8 cellular contexts compared by ENCODE assay signal in the genomic region with DNA sequence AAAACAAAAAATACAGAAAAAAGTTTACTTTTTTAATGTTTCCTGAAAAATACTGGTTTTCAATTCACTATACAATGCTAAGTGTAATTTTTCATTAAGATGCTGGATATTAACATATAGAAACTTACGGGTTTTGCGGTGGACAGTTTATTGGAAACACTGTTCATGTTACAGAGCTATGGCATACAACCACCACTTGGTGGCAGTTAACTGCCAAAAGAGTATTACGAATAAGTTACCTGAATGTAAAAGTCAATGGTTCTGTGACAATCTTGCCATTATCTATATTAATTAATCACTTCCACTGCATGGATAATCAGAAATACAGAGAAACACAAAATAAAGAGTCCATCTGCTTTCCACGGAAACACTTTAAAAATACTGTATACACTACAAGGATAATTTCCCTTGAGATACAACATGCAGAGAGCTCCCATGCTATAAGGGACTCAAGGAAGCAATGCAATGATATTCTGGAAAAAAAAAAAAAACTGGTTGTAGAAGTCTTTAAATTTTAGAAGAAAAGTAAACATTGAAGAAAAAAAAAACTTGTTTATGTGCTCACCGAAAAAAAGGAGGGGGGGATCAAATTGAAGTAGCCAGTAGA.
DNase-seq lines count a peak whose midpoint lies in the region; ATAC-seq, FAIRE-seq and TF ChIP-seq lines count a peak whose summit lies in the region.

No MANE protein-coding gene starts in this region.

- no peaks in the 10 kb centered on the region for H3K23me2 ChIP-seq in H1 (ENCODE audit: low read depth, low read length)

- peak; percentile 60 to 64 for TF ChIP-seq RAD21 in H1 (IDR thresholded peaks at IDR 0.05 in 1 of 2, conservative IDR thresholded peaks at IDR 0.05 in 1 of 2; ENCODE audit: low read depth in 2 of 2, low read length in 2 of 2)

- 75% methylated on average over 5 of the region's 5 CpGs; no CpG with 5 or more reads in 1 of the 2 experiments for WGBS in H1 (ENCODE audit: extremely low coverage in 1 of 2, insufficient coverage in 1 of 2, insufficient read length in 1 of 2, insufficient replicate concordance in 2 of 2, low coverage in 1 of 2, low lambda C conversion rate in 2 of 2, missing lambda C conversion rate in 1 of 2), 2 experiments

- H2BK120ac ChIP-seq in H1 (replicated peaks; ENCODE audit: low read depth, low read length), result no peak overlapping the region

- ATAC-seq in activated CD4-positive, CD25-positive, alpha-beta regulatory T cell treated with anti-CD3 and anti-CD28 coated beads, Interleukin-2, amount 50 U/mL, for 24 hours, result peak; percentile 51 to 63
- ATAC-seq in GM19455 (IDR thresholded peaks at IDR 0.05; ENCODE audit: unreplicated experiment) (peak; percentile 90), HG03354 (IDR thresholded peaks at IDR 0.05; ENCODE audit: poor library complexity, severe bottlenecking, unreplicated experiment) (peak; percentile 94)

- H3K56ac ChIP-seq in H1 (replicated peaks; ENCODE audit: insufficient read length, low read depth, low read length), result no peak overlapping the region

- H2BK12ac ChIP-seq in H1 (ENCODE audit: low read depth, low read length), result no peak overlapping the region

- H3K18ac ChIP-seq in H1 (ENCODE audit: extremely low read depth, low read length), result no peak overlapping the region

- H3K14ac ChIP-seq in H1 (ENCODE audit: insufficient read length), result no peak overlapping the region

- H4K91ac ChIP-seq in H1 (replicated peaks; ENCODE audit: insufficient read length, low read length), result no peak overlapping the region

- no peak overlapping the region for H3K4me3 ChIP-seq in H1 (ENCODE audit: extremely low read depth in 1 of 4, insufficient read depth in 2 of 4, low read depth in 3 of 4, low read length in 4 of 4)

- no peaks in the 10 kb centered on the region for H3K27me3 Mint-ChIP-seq in nephron progenitor cell (ENCODE audit: low read depth, poor library complexity)

- POLR2A ChIA-PET in H1 (lab: Charles Lee; ENCODE audit: partially characterized antibody), result no interaction called here

- H3K36me3 ChIP-seq in H1 (ENCODE audit: control insufficient read depth in 2 of 4, insufficient read depth in 4 of 4, low read length in 3 of 4), result no peaks in the 10 kb centered on the region

- H2AK5ac ChIP-seq in H1 (ENCODE audit: low read depth, low read length), result no peak overlapping the region

- no peaks in the 10 kb centered on the region for H3K9me3 ChIP-seq in H1 (ENCODE audit: insufficient read depth in 2 of 2, low read depth in 1 of 2, low read length in 1 of 2)

- peaks cover 23% of the 10 kb centered on the region for H3K4me1 Mint-ChIP-seq in nephron progenitor cell

- H3K4me1 ChIP-seq in H1 (replicated peaks in 1 of 4; ENCODE audit: control insufficient read depth in 3 of 4, insufficient read depth in 4 of 4, low read length in 3 of 4), result no peaks in the 10 kb centered on the region

- no peak overlapping the region for H4K5ac ChIP-seq in H1 (ENCODE audit: insufficient read length, low read depth, low read length)

- no peak for TF ChIP-seq POLR2A in H1 (IDR thresholded peaks at IDR 0.05; ENCODE audit: control extremely low read depth in 1 of 2, low read depth in 2 of 2, low read length in 2 of 2)

- CTCF ChIA-PET in H1 (lab: Charles Lee; ENCODE audit: partially characterized antibody), result interaction anchor here (0.6 to 5.9 kb wide), 23 partner anchors 10 to 820 kb away, joined by 3 to 30 read pairs (median 3); no protein-coding TSS in a partner anchor

- no peaks in the 10 kb centered on the region for H3K79me1 ChIP-seq in H1 (ENCODE audit: low read depth, low read length)

- no peak overlapping the region for H3K23ac ChIP-seq in H1 (ENCODE audit: insufficient read length)

- H2BK5ac ChIP-seq in H1 (ENCODE audit: low read depth, low read length), result no peak overlapping the region

- H3K4ac ChIP-seq in H1 (replicated peaks; ENCODE audit: insufficient read length, low read depth, low read length), result no peak overlapping the region

- no peak overlapping the region for H2BK15ac ChIP-seq in H1 (ENCODE audit: low read length)

- H3K9ac ChIP-seq in H1 (replicated peaks in 1 of 4; ENCODE audit: extremely low read depth in 1 of 4, low read depth in 3 of 4, low read length in 3 of 4), result no peak overlapping the region

- H3K4me2 ChIP-seq in H1 (ENCODE audit: insufficient read depth in 1 of 2, low read depth in 2 of 2, low read length in 2 of 2), result no peak overlapping the region

- H3K27ac ChIP-seq in H1 (ENCODE audit: low read depth, low read length), result no peak overlapping the region

- H4K8ac ChIP-seq in H1 (ENCODE audit: extremely low read depth, insufficient read depth, low read length), result no peak overlapping the region

- no peaks in the 10 kb centered on the region for H3K79me2 ChIP-seq in H1 (ENCODE audit: control insufficient read depth in 1 of 2, insufficient read depth in 2 of 2, low read length in 2 of 2)

- H3K4me3 Mint-ChIP-seq in nephron progenitor cell, result no peak overlapping the region

- H4K20me1 ChIP-seq in H1 (replicated peaks in 1 of 2; ENCODE audit: control insufficient read depth in 1 of 2, insufficient read depth in 2 of 2, low read length in 2 of 2), result no peaks in the 10 kb centered on the region

- H3K9me3 Mint-ChIP-seq in nephron progenitor cell, result no peaks in the 10 kb centered on the region

- H3K27ac Mint-ChIP-seq in nephron progenitor cell, result no peak overlapping the region

- H2AFZ ChIP-seq in H1 (ENCODE audit: low read length), result no peak overlapping the region

- peak; percentile 39 for FAIRE-seq in H1 (lab: Jason Lieb, UNC)

- TF ChIP-seq EP300 in H1 (IDR thresholded peaks at IDR 0.05; ENCODE audit: borderline replicate concordance in 1 of 2, low read depth in 2 of 2, low read length in 2 of 2), result no peak

- H3K36me3 Mint-ChIP-seq in nephron progenitor cell (ENCODE audit: low read depth), result no peaks in the 10 kb centered on the region

- peak in 2 of 3 experiments; percentile 36 to 63; a peak in 2 of 4 replicates for TF ChIP-seq CTCF in H1 (IDR thresholded peaks at IDR 0.05; ENCODE audit: control extremely low read depth in 1 of 3, insufficient read depth in 1 of 3, low read depth in 1 of 3, low read length in 3 of 3)
- peak; percentile 71 for TF ChIP-seq CTCF in nephron progenitor cell (IDR thresholded peaks at IDR 0.05)

- no peaks in the 10 kb centered on the region for H3K27me3 ChIP-seq in H1 (replicated peaks in 1 of 4; ENCODE audit: control insufficient read depth in 3 of 4, extremely low read depth in 1 of 4, insufficient read depth in 3 of 4, low read length in 3 of 4)

- no peak overlapping the region for H2BK20ac ChIP-seq in H1 (ENCODE audit: low read length)

- DNase-seq in activated CD4-positive, CD25-positive, alpha-beta regulatory T cell treated with anti-CD3 and anti-CD28 coated beads, Interleukin-2, amount 50 U/mL, for 72 hours, result no peak
- DNase-seq in RKO (ENCODE audit: low spot score) (peak; percentile 70), H1 (ENCODE audit: low read depth in 1 of 2, low spot score in 2 of 2) (no peak), nephron progenitor cell (no peak)
- DNase-seq in NK-92 treated with Interleukin-12 subunit alpha and Interleukin-12 subunit beta, amount 100 ng/mL, for 24 hours (lab: John Stamatoyannopoulos, UW), result no peak

TF ChIP-seq in H1, 55 proteins besides CTCF, POLR2A, EP300 and RAD21:
- TF ChIP-seq GABPA (IDR thresholded peaks at IDR 0.05; ENCODE audit: borderline replicate concordance, insufficient read depth, low read length) (no peak), CEBPB (IDR thresholded peaks at IDR 0.05; ENCODE audit: low read depth, low read length) (no peak), ATF2 (IDR thresholded peaks at IDR 0.05; ENCODE audit: low read length) (no peak), SRF (IDR thresholded peaks at IDR 0.05; ENCODE audit: low read depth, low read length) (no peak), RBBP5 (IDR thresholded peaks at IDR 0.05; ENCODE audit: borderline replicate concordance, low read depth, low read length) (no peak), TEAD4 (IDR thresholded peaks at IDR 0.05; ENCODE audit: low read depth, low read length) (no peak)
